Comparison of ENCODE assay signal across 2 cellular contexts in the genomic region with DNA sequence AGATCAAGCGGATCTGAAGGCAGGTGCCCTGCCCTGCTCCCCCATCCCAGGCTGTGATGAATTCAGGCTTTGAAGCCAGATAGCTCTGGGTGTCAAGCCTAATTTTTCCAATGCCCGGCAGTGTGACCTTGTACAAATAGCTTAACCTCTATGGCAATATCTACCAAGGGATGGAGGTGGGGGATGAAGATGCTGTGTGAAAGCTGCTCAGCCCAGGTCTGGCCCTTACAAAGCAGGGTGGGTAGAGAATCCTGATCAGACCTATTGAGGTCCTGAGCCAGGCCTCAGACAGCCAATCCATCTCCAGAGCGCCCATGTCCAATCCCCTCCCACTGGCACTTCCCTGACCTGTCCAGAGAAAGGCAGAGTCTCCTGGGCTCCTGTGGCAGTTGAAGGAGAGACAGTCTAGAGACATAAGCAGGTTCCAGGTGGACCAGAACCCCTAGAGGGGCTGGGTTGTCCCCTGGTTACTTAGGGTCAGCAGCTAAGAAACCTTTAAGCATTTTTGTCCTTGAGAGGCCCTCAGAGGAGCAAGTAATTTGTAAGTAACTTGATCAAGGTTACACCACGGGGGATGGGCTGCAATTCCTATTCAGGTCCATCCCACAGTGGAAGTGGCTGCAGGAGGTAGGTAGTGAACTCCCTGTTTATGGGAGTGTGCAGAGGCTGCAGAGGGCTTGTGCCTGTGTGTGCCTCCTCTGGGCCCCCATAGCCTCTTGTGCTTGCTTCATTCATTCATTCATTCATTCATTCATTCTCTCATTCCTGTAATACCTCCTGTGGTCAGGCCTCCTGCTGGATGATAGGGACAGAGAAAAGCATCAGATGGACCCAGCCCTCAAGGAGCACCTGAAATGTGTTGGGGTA.
TF ChIP-seq lines count a peak whose summit lies in the region.

No MANE protein-coding gene starts in this region.

TF ChIP-seq in HCT116, 20 proteins besides CTCF, POLR2A, EP300 and RAD21:
- TF ChIP-seq ELF1 (IDR thresholded peaks at IDR 0.05; ENCODE audit: borderline replicate concordance, low read depth) = no peak
- no peak for TF ChIP-seq SP1 (IDR thresholded peaks at IDR 0.05; ENCODE audit: low read depth)
- TF ChIP-seq EZH2 (IDR thresholded peaks at IDR 0.05) = no peak
- no peak for TF ChIP-seq TCF7L2 (IDR thresholded peaks at IDR 0.05; ENCODE audit: borderline replicate concordance, extremely low read depth, insufficient read depth, insufficient read length)
- TF ChIP-seq SIN3A (IDR thresholded peaks at IDR 0.05; ENCODE audit: low read depth) = no peak
- TF ChIP-seq, protein P1, sequence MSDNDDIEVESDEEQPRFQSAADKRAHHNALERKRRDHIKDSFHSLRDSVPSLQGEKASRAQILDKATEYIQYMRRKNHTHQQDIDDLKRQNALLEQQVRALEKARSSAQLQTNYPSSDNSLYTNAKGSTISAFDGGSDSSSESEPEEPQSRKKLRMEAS (IDR thresholded peaks at IDR 0.05) = no peak
- no peak for TF ChIP-seq ZFX (IDR thresholded peaks at IDR 0.05)
- TF ChIP-seq JUND (IDR thresholded peaks at IDR 0.05) = no peak
- TF ChIP-seq, protein P2, sequence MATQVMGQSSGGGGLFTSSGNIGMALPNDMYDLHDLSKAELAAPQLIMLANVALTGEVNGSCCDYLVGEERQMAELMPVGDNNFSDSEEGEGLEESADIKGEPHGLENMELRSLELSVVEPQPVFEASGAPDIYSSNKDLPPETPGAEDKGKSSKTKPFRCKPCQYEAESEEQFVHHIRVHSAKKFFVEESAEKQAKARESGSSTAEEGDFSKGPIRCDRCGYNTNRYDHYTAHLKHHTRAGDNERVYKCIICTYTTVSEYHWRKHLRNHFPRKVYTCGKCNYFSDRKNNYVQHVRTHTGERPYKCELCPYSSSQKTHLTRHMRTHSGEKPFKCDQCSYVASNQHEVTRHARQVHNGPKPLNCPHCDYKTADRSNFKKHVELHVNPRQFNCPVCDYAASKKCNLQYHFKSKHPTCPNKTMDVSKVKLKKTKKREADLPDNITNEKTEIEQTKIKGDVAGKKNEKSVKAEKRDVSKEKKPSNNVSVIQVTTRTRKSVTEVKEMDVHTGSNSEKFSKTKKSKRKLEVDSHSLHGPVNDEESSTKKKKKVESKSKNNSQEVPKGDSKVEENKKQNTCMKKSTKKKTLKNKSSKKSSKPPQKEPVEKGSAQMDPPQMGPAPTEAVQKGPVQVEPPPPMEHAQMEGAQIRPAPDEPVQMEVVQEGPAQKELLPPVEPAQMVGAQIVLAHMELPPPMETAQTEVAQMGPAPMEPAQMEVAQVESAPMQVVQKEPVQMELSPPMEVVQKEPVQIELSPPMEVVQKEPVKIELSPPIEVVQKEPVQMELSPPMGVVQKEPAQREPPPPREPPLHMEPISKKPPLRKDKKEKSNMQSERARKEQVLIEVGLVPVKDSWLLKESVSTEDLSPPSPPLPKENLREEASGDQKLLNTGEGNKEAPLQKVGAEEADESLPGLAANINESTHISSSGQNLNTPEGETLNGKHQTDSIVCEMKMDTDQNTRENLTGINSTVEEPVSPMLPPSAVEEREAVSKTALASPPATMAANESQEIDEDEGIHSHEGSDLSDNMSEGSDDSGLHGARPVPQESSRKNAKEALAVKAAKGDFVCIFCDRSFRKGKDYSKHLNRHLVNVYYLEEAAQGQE (IDR thresholded peaks at IDR 0.05; ENCODE audit: low read depth) = no peak
- TF ChIP-seq SRF (IDR thresholded peaks at IDR 0.05; ENCODE audit: low read depth) = no peak

TF ChIP-seq in H1, 55 proteins besides CTCF, POLR2A, EP300 and RAD21:
- TF ChIP-seq EZH2 (IDR thresholded peaks at IDR 0.05; ENCODE audit: low read depth, low read length, severe bottlenecking) (no peak), RNF2 (IDR thresholded peaks at IDR 0.05; ENCODE audit: borderline replicate concordance, low read depth, low read length, missing control alignments, poor library complexity, severe bottlenecking) (no peak)
